Comparison of ENCODE assay signal across 8 cellular contexts in the genomic region with DNA sequence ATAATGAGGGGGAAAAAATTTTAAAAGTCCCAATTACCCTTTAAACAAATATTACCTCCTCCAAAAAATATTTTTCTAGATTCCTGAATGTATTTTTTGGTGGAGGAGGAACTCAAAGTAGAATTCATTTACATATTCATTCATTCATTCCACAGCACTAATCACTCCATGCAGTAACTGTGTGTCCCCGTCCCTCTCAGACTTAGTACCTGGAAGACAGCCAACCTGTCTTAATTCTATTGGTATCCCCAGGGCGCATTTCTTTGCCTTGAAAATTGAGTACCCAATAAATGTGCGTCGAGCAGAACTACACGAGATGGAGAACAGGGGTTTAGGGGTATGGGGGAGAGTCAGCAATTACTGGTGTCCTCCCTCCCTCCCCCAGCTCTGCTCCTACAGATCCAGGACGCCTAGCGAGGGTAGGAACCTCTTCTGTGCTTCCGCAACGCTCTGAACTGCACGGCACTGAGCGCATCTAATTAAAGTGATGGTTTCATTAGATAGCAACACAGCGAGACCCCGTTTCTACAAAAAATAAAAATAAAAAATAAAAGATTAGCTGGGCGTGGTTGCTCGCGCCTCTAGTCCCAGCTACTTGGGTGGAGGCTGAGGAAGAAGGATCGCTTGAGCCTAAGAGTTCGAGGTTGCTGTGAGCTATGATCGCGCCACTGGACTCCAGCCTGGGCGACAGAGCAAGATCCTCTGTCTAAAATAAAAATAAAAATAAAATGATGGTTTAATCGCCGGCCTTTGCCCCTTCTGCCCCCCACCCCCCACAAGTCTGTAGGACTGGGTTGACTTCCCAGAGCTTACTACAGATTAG. TPM values are rescaled to one million over a fixed set of nuclear protein-coding genes. Genes with fewer than 3 reads are reported as not detected.
DNase-seq lines count a peak whose midpoint lies in the region; ATAC-seq, FAIRE-seq and TF ChIP-seq lines count a peak whose summit lies in the region.

No MANE protein-coding gene starts in this region.

- H2AFZ ChIP-seq in SU-DHL-6 (ENCODE audit: low read depth, low read length, severe bottlenecking): peak overlapping the region; percentile 89
- peak overlapping the region; percentile 82 for H2AFZ ChIP-seq in keratinocyte (ENCODE audit: control insufficient read depth, low read length)

- intact Hi-C loops in left cardiac atrium (cut with DNase I): loop anchor here in 1 of 2 donors (5.0 kb wide), 1 partner anchor 122 kb away; a partner anchor contains a TSS

- no peaks in the 10 kb centered on the region for H3K9me1 ChIP-seq in keratinocyte (ENCODE audit: control insufficient read depth, extremely low read depth, insufficient read depth, low read length)

- TF ChIP-seq CTCF in right atrium auricular region (IDR thresholded peaks at IDR 0.05): no peak
- TF ChIP-seq CTCF in SU-DHL-6 (IDR thresholded peaks at IDR 0.05; ENCODE audit: insufficient read depth, low read length, poor library complexity, severe bottlenecking): no peak
- TF ChIP-seq CTCF in keratinocyte (optimal IDR thresholded peaks at IDR 0.05 in 1 of 3, IDR thresholded peaks at IDR 0.05 in 1 of 3, conservative IDR thresholded peaks at IDR 0.05 in 1 of 3; ENCODE audit: extremely low read depth in 1 of 3, insufficient read depth in 2 of 3, low read length in 3 of 3): no peak

- H3K27me3 ChIP-seq in right atrium auricular region (no peaks in the 10 kb centered on the region), SU-DHL-6 (ENCODE audit: low read length) (no peaks in the 10 kb centered on the region), keratinocyte (ENCODE audit: control insufficient read depth, extremely low read depth, insufficient read depth, low read length) (no peaks in the 10 kb centered on the region)

- H3K4me3 ChIP-seq in right atrium auricular region: peak overlapping the region; percentile 67 to 79
- H3K4me3 ChIP-seq in SU-DHL-6 (ENCODE audit: insufficient read depth, low read length, poor library complexity, severe bottlenecking): peak overlapping the region; percentile 90
- peak overlapping the region; percentile 67 to 86 (median 76) for H3K4me3 ChIP-seq in keratinocyte (ENCODE audit: control insufficient read depth in 2 of 3, extremely low read depth in 1 of 3, insufficient read depth in 2 of 3, low read depth in 1 of 3, low read length in 3 of 3)

- H3K9ac ChIP-seq in SU-DHL-6 (ENCODE audit: low read length) (peak overlapping the region; percentile 60), keratinocyte (ENCODE audit: control insufficient read depth, extremely low read depth, insufficient read depth, low read length) (peak overlapping the region; percentile 54)

- H3K36me3 ChIP-seq in right atrium auricular region: no peaks in the 10 kb centered on the region
- H3K36me3 ChIP-seq in SU-DHL-6 (ENCODE audit: low read length): no peaks in the 10 kb centered on the region
- no peaks in the 10 kb centered on the region for H3K36me3 ChIP-seq in keratinocyte (ENCODE audit: control insufficient read depth in 2 of 2, extremely low read depth in 1 of 2, insufficient read depth in 2 of 2, low read length in 2 of 2)

- H3K27ac ChIP-seq in right atrium auricular region: peak overlapping the region in 1 of 2 donors; percentile 56
- no peak overlapping the region for H3K27ac ChIP-seq in SU-DHL-6 (ENCODE audit: low read depth, low read length)
- H3K27ac ChIP-seq in keratinocyte (ENCODE audit: control insufficient read depth, insufficient read depth, low read length): no peak overlapping the region

- H3K9me2 ChIP-seq in SU-DHL-6 (replicated peaks; ENCODE audit: insufficient read depth, low read length): no peaks in the 10 kb centered on the region

- H3K9me3 ChIP-seq in right atrium auricular region (no peaks in the 10 kb centered on the region), SU-DHL-6 (ENCODE audit: insufficient read depth, low read length) (no peaks in the 10 kb centered on the region), keratinocyte (ENCODE audit: control insufficient read depth, low read depth, low read length) (no peaks in the 10 kb centered on the region)

- DNase-seq in right atrium auricular region (ENCODE audit: low spot score): no peak
- DNase-seq in left cardiac atrium: no peak
- DNase-seq in keratinocyte (ENCODE audit: low read depth, low spot score): no peak
- DNase-seq in glomerular visceral epithelial cell (ENCODE audit: extremely low spot score): no peak
- DNase-seq in putamen (ENCODE audit: low spot score): no peak
- DNase-seq in stimulated activated CD4-positive, alpha-beta T cell treated with anti-CD3 and anti-CD28 coated beads, Interleukin-4, amount 100 ng/mL, for 4 hours: no peak

- H4K20me1 ChIP-seq in SU-DHL-6 (ENCODE audit: low read depth, low read length) (no peaks in the 10 kb centered on the region), keratinocyte (ENCODE audit: control insufficient read depth, extremely low read depth, insufficient read depth, low read length) (no peaks in the 10 kb centered on the region)

- dilution Hi-C loops in keratinocyte (cut with MboI; ENCODE audit: extremely low pct_ligation_motif_present, low sequenced_read_pairs): no loop called here

- peak overlapping the region; percentile 100 for H3K4me2 ChIP-seq in SU-DHL-6 (ENCODE audit: low read depth, low read length, poor library complexity, severe bottlenecking)
- peak overlapping the region; percentile 79 for H3K4me2 ChIP-seq in keratinocyte (ENCODE audit: control insufficient read depth, extremely low read depth, insufficient read depth, low read depth, low read length)

- FAIRE-seq in keratinocyte (lab: Jason Lieb, UNC): no peak

- no peak for ATAC-seq in left cardiac atrium
- no peak for ATAC-seq in HG02884 (IDR thresholded peaks at IDR 0.05; ENCODE audit: unreplicated experiment)

- H3K79me2 ChIP-seq in SU-DHL-6 (ENCODE audit: insufficient read depth, low read length) (peaks cover 32% of the 10 kb centered on the region), keratinocyte (ENCODE audit: control insufficient read depth, insufficient read depth, low read length) (peaks cover 10% of the 10 kb centered on the region)

- peaks cover 16% of the 10 kb centered on the region for H3F3A ChIP-seq in SU-DHL-6 (ENCODE audit: insufficient read depth)

- peaks cover 0 to 26% of the 10 kb centered on the region in 2 donors for H3K4me1 ChIP-seq in right atrium auricular region
- peaks cover 10% of the 10 kb centered on the region for H3K4me1 ChIP-seq in keratinocyte (ENCODE audit: control insufficient read depth, extremely low read depth, insufficient read depth, low read length)

RNA-seq across cellular contexts. Expression of a gene that starts 0.7 kb away (rescaled TPM):
- total RNA-seq in right atrium auricular region: 1 to 10 TPM; 5.0 to 8.5 TPM
- 1 to 10 TPM; 4.6 to 5.3 TPM for total RNA-seq in left cardiac atrium
- 21.9 to 27.9 TPM (median 24.5 TPM) in 3 replicates for polyA plus RNA-seq in keratinocyte
- polyA plus RNA-seq in keratinocyte (2011; ENCODE audit: low read depth): 2.3 TPM
- polyA plus RNA-seq in keratinocyte (2011; cell fraction: cytosol; rRNA removed): 24.8 and 29.9 TPM in 2 replicates
- polyA plus RNA-seq in keratinocyte (2011; cell fraction: nucleus; rRNA removed): 9.5 and 11.9 TPM in 2 replicates
- 7.7 and 16.8 TPM in 2 replicates for polyA plus RNA-seq in keratinocyte (2012; ENCODE audit: low replicate concordance)
- polyA minus RNA-seq in keratinocyte: 9.1 to 16.9 TPM (median 14.9 TPM) in 3 replicates
- 5.8 TPM for polyA minus RNA-seq in keratinocyte (2011; cell fraction: cytosol; rRNA and poly(A)+ RNA removed)
- polyA minus RNA-seq in keratinocyte (2011; cell fraction: nucleus; rRNA and poly(A)+ RNA removed): 1.7 and 2.9 TPM in 2 replicates

RNA-seq across cellular contexts. Expression of a gene that starts 1.7 kb away (rescaled TPM):
- 1 to 10 TPM; 2.7 to 3.6 TPM for total RNA-seq in right atrium auricular region
- total RNA-seq in left cardiac atrium: 1 to 10 TPM; 5.5 to 6.6 TPM
- 10.8 to 11.4 TPM (median 11.0 TPM) in 3 replicates for polyA plus RNA-seq in keratinocyte
- polyA plus RNA-seq in keratinocyte (2011; ENCODE audit: low read depth): 0.49 TPM
- polyA plus RNA-seq in keratinocyte (2011; cell fraction: cytosol; rRNA removed): 4.3 and 8.4 TPM in 2 replicates
- 10.3 and 12.9 TPM in 2 replicates for polyA plus RNA-seq in keratinocyte (2011; cell fraction: nucleus; rRNA removed)
- 1.7 and 6.1 TPM in 2 replicates for polyA plus RNA-seq in keratinocyte (2012; ENCODE audit: low replicate concordance)
- polyA minus RNA-seq in keratinocyte: 22.0 to 24.4 TPM (median 23.3 TPM) in 3 replicates
- polyA minus RNA-seq in keratinocyte (2011; cell fraction: cytosol; rRNA and poly(A)+ RNA removed): 3.6 TPM
- polyA minus RNA-seq in keratinocyte (2011; cell fraction: nucleus; rRNA and poly(A)+ RNA removed): 6.9 and 16.8 TPM in 2 replicates

RNA-seq across cellular contexts. Expression of a gene that starts 27.3 kb away (rescaled TPM):
- 10 to 100 TPM; 71.2 to 74.8 TPM for total RNA-seq in right atrium auricular region
- total RNA-seq in left cardiac atrium: 10 to 100 TPM; 49.4 to 56.7 TPM
- polyA plus RNA-seq in keratinocyte: 189 to 347 TPM (median 265 TPM) in 3 replicates
- 139 TPM for polyA plus RNA-seq in keratinocyte (2011; ENCODE audit: low read depth)
- 282 and 428 TPM in 2 replicates for polyA plus RNA-seq in keratinocyte (2011; cell fraction: cytosol; rRNA removed)
- 119 and 148 TPM in 2 replicates for polyA plus RNA-seq in keratinocyte (2011; cell fraction: nucleus; rRNA removed)
- polyA plus RNA-seq in keratinocyte (2012; ENCODE audit: low replicate concordance): 200 and 212 TPM in 2 replicates
- 13.4 to 63.6 TPM (median 36.7 TPM) in 3 replicates for polyA minus RNA-seq in keratinocyte
- polyA minus RNA-seq in keratinocyte (2011; cell fraction: cytosol; rRNA and poly(A)+ RNA removed): 74.1 TPM
- polyA minus RNA-seq in keratinocyte (2011; cell fraction: nucleus; rRNA and poly(A)+ RNA removed): 13.5 and 28.2 TPM in 2 replicates

RNA-seq across cellular contexts. Expression of a gene that starts 35.8 kb away (rescaled TPM):
- total RNA-seq in right atrium auricular region (1 to 10 TPM; 8.0 to 8.7 TPM), left cardiac atrium (10 to 100 TPM in 1 of 2 donors, 1 to 10 TPM in 1; 7.6 to 14.5 TPM)
- polyA plus RNA-seq in keratinocyte: 30.9 to 53.9 TPM (median 36.3 TPM) in 3 replicates
- 7.9 TPM for polyA plus RNA-seq in keratinocyte (2011; ENCODE audit: low read depth)
- polyA plus RNA-seq in keratinocyte (2011; cell fraction: cytosol; rRNA removed): 29.2 and 37.1 TPM in 2 replicates
- polyA plus RNA-seq in keratinocyte (2011; cell fraction: nucleus; rRNA removed): 66.2 and 74.2 TPM in 2 replicates
- polyA plus RNA-seq in keratinocyte (2012; ENCODE audit: low replicate concordance): 12.3 and 37.3 TPM in 2 replicates
- polyA minus RNA-seq in keratinocyte: 18.4 to 33.0 TPM (median 31.0 TPM) in 3 replicates
- polyA minus RNA-seq in keratinocyte (2011; cell fraction: cytosol; rRNA and poly(A)+ RNA removed): 35.7 TPM
- polyA minus RNA-seq in keratinocyte (2011; cell fraction: nucleus; rRNA and poly(A)+ RNA removed): 16.5 and 17.1 TPM in 2 replicates

RNA-seq across cellular contexts. Expression of a gene that starts 39.0 kb away (rescaled TPM):
- total RNA-seq in right atrium auricular region (under 1 TPM in 1 of 2 donors, not detected in 1; 0.30 TPM), left cardiac atrium (under 1 TPM; 0.39 to 0.41 TPM)
- 0.03 to 0.12 TPM (median 0.10 TPM) in 3 replicates for polyA plus RNA-seq in keratinocyte
- polyA plus RNA-seq in keratinocyte (2011; ENCODE audit: low read depth): not detected
- 0.19 TPM in 1 of 2 replicates, not detected in the other for polyA plus RNA-seq in keratinocyte (2011; cell fraction: cytosol; rRNA removed)
- polyA plus RNA-seq in keratinocyte (2011; cell fraction: nucleus; rRNA removed): 0.12 TPM in 1 of 2 replicates, not detected in the other
- 0.13 TPM in 1 of 2 replicates, not detected in the other for polyA plus RNA-seq in keratinocyte (2012; ENCODE audit: low replicate concordance)
- polyA minus RNA-seq in keratinocyte: 0.06 to 0.30 TPM in 2 of 3 replicates, not detected in the other
- not detected for polyA minus RNA-seq in keratinocyte (2011; cell fraction: cytosol; rRNA and poly(A)+ RNA removed)
- 0.47 TPM in 1 of 2 replicates, not detected in the other for polyA minus RNA-seq in keratinocyte (2011; cell fraction: nucleus; rRNA and poly(A)+ RNA removed)
